ENCODE assay signal across 1 cellular context in genomic region chr1:148160421-148161251, GRCh38.
TF ChIP-seq lines count a peak whose summit lies in the region.

No MANE protein-coding gene starts in this region.

TF ChIP-seq in K562, 482 proteins besides CTCF, POLR2A, EP300 and RAD21:
- TF ChIP-seq POLR2G (IDR thresholded peaks at IDR 0.05; ENCODE audit: low read depth, low read length) (peak; percentile 62), ZNF75A (CRISPR knock-in tag; IDR thresholded peaks at IDR 0.05) (0 out of 2 replicates have a peak, but pooled peaks have one; percentile 41), SUPT5H (IDR thresholded peaks at IDR 0.05) (0 out of 2 replicates have a peak, but pooled peaks have one; percentile 21), ATF7 (IDR thresholded peaks at IDR 0.05) (no peak), ZNF644 (tag; IDR thresholded peaks at IDR 0.05; ENCODE audit: low read depth) (no peak), TBL1XR1 (IDR thresholded peaks at IDR 0.05; ENCODE audit: low read length in 2 of 2) (no peak), ATF3 (IDR thresholded peaks at IDR 0.05) (peak; percentile 21; the same call in 1 of the 2 replicates), ATF3 (CRISPR knock-in tag; conservative IDR thresholded peaks at IDR 0.05) (no peak), HSF4 (CRISPR knock-in tag; IDR thresholded peaks at IDR 0.05; ENCODE audit: borderline replicate concordance) (no peak), SIN3B (IDR thresholded peaks at IDR 0.05; ENCODE audit: low read depth) (no peak), RBFOX2 (IDR thresholded peaks at IDR 0.05; ENCODE audit: low read depth, low read length) (peak; percentile 67; the same call in 1 of the 2 replicates), E2F6 (IDR thresholded peaks at IDR 0.05; ENCODE audit: borderline replicate concordance in 1 of 2, extremely low read depth in 1 of 2, insufficient read depth in 1 of 2, insufficient read length in 1 of 2, low read depth in 1 of 2, low read length in 1 of 2, poor library complexity in 1 of 2, severe bottlenecking in 1 of 2) (peak in 1 of 2 experiments; percentile 28), TCF7L2 (IDR thresholded peaks at IDR 0.05; ENCODE audit: low read depth, low read length) (no peak), GATAD2A (IDR thresholded peaks at IDR 0.05) (no peak)
- TF ChIP-seq, protein P1, sequence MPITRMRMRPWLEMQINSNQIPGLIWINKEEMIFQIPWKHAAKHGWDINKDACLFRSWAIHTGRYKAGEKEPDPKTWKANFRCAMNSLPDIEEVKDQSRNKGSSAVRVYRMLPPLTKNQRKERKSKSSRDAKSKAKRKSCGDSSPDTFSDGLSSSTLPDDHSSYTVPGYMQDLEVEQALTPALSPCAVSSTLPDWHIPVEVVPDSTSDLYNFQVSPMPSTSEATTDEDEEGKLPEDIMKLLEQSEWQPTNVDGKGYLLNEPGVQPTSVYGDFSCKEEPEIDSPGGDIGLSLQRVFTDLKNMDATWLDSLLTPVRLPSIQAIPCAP (CRISPR knock-in tag; IDR thresholded peaks at IDR 0.05; ENCODE audit: borderline replicate concordance), result no peak
- TF ChIP-seq, protein P2, sequence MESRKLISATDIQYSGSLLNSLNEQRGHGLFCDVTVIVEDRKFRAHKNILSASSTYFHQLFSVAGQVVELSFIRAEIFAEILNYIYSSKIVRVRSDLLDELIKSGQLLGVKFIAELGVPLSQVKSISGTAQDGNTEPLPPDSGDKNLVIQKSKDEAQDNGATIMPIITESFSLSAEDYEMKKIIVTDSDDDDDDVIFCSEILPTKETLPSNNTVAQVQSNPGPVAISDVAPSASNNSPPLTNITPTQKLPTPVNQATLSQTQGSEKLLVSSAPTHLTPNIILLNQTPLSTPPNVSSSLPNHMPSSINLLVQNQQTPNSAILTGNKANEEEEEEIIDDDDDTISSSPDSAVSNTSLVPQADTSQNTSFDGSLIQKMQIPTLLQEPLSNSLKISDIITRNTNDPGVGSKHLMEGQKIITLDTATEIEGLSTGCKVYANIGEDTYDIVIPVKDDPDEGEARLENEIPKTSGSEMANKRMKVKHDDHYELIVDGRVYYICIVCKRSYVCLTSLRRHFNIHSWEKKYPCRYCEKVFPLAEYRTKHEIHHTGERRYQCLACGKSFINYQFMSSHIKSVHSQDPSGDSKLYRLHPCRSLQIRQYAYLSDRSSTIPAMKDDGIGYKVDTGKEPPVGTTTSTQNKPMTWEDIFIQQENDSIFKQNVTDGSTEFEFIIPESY (CRISPR knock-in tag; IDR thresholded peaks at IDR 0.05), result peak; percentile 85
- TF ChIP-seq, protein P3, sequence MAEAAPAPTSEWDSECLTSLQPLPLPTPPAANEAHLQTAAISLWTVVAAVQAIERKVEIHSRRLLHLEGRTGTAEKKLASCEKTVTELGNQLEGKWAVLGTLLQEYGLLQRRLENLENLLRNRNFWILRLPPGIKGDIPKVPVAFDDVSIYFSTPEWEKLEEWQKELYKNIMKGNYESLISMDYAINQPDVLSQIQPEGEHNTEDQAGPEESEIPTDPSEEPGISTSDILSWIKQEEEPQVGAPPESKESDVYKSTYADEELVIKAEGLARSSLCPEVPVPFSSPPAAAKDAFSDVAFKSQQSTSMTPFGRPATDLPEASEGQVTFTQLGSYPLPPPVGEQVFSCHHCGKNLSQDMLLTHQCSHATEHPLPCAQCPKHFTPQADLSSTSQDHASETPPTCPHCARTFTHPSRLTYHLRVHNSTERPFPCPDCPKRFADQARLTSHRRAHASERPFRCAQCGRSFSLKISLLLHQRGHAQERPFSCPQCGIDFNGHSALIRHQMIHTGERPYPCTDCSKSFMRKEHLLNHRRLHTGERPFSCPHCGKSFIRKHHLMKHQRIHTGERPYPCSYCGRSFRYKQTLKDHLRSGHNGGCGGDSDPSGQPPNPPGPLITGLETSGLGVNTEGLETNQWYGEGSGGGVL (CRISPR knock-in tag; IDR thresholded peaks at IDR 0.05), result no peak
